In genomic region chr1:15785683-15786082, GRCh38 we compare ENCODE assay signal across 1 cellular context.
A peak's percentile ranks its signal among the peaks of the same experiment; 100 is the strongest.
TF ChIP-seq lines count a peak whose summit lies in the region.

No MANE protein-coding gene starts in this region.

TF ChIP-seq in HepG2, 621 proteins besides CTCF, POLR2A, EP300 and RAD21:
- TF ChIP-seq HNF4A (CRISPR knock-in tag; IDR thresholded peaks at IDR 0.05) (no peak), NR1H2 (CRISPR knock-in tag; IDR thresholded peaks at IDR 0.05; ENCODE audit: borderline replicate concordance, low read depth) (no peak), AGO2 (optimal IDR thresholded peaks at IDR 0.05; ENCODE audit: low read depth, low read length) (peak; percentile 62), ZNF496 (CRISPR knock-in tag; IDR thresholded peaks at IDR 0.05; ENCODE audit: insufficient replicate concordance) (no peak)
